9 cellular contexts compared by ENCODE assay signal in the genomic region with DNA sequence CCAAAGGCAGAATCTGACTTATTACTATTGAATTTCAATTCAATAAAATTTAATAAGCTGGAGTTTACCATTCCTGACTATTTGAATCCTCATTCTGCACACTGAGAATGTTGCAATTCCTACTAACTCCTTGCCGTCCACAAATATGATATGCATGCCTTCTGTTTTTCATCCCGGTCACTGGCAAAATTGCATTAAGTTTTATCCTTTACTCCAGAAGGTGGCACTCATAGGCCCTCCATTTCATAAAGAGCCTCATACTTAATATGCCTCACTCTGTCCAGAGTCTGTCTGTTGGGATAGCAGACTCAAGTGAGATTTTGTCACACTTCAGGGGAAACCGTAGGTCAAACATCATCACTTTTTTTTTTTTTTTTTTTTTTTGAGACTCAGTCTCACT. TPM values are rescaled to one million over a fixed set of nuclear protein-coding genes. Genes with fewer than 3 reads are reported as not detected.
DNase-seq lines count a peak whose midpoint lies in the region; TF ChIP-seq lines count a peak whose summit lies in the region.
"Had no signal": no experiment of that assay in that cellular context is flagged by ENCODE, and none has a peak within 500 bp of the region (broad histone marks: within the 10 kb centered on the region; RNA-seq: fewer than 3 reads in every experiment).

No MANE protein-coding gene starts in this region.

- H3K4me1 Mint-ChIP-seq in activated naive CD4-positive, alpha-beta T cell treated with anti-CD3 and anti-CD28 coated beads for 36 hours (ENCODE audit: low read depth): peaks cover 6% of the 10 kb centered on the region

- no peak overlapping the region for H4K8ac ChIP-seq in trophoblast cell (ENCODE audit: low read depth, low read length)

- H3K27me3 ChIP-seq in trophoblast cell (ENCODE audit: insufficient read depth, low read length): no peaks in the 10 kb centered on the region
- H3K27me3 ChIP-seq: SJSA1 had no signal

- no peak overlapping the region for H3K23ac ChIP-seq in trophoblast cell (ENCODE audit: low read length)

- H3K4me2 ChIP-seq in trophoblast cell (ENCODE audit: low read length): no peak overlapping the region

- no peak overlapping the region for H2AK5ac ChIP-seq in trophoblast cell (ENCODE audit: low read length)

- H3K79me2 ChIP-seq in trophoblast cell (ENCODE audit: control insufficient read depth, insufficient read depth, low read length, poor library complexity): no peaks in the 10 kb centered on the region

- intact Hi-C loops in activated naive CD4-positive, alpha-beta T cell treated with anti-CD3 and anti-CD28 coated beads for 36 hours (cut with micrococcal nuclease): loop anchor here (1.0 to 5.0 kb wide), 3 partner anchors 104 to 216 kb away; no protein-coding TSS in a partner anchor

- H3K36me3 Mint-ChIP-seq in activated naive CD4-positive, alpha-beta T cell treated with anti-CD3 and anti-CD28 coated beads for 36 hours (ENCODE audit: low read depth): no peaks in the 10 kb centered on the region

- no peaks in the 10 kb centered on the region for H3K79me1 ChIP-seq in trophoblast cell (ENCODE audit: low read length)

- no CpG with 5 or more reads among the region's 3 CpGs for WGBS in trophoblast cell (ENCODE audit: extremely low coverage, insufficient coverage, insufficient read length)

- no peak overlapping the region for H3K14ac ChIP-seq in trophoblast cell (ENCODE audit: low read length)

- H2BK12ac ChIP-seq in trophoblast cell (ENCODE audit: low read length): no peak overlapping the region

- H3K18ac ChIP-seq in trophoblast cell (ENCODE audit: low read length): no peak overlapping the region

- peaks cover 7 to 17% of the 10 kb centered on the region in 2 experiments for H3K36me3 ChIP-seq in trophoblast cell (ENCODE audit: control insufficient read depth in 1 of 2, insufficient read depth in 2 of 2, low read length in 2 of 2)
- H3K36me3 ChIP-seq: SJSA1 had no signal

- no peaks in the 10 kb centered on the region for H3K9me3 Mint-ChIP-seq in activated naive CD4-positive, alpha-beta T cell treated with anti-CD3 and anti-CD28 coated beads for 36 hours

- peaks cover 2 to 7% of the 10 kb centered on the region in 2 experiments for H3K4me1 ChIP-seq in trophoblast cell (ENCODE audit: control insufficient read depth in 1 of 2, insufficient read depth in 2 of 2, low read length in 2 of 2)

- H3K4me3 ChIP-seq in cardiac fibroblast (replicated peaks in 1 of 2; ENCODE audit: low read depth in 2 of 2, low read length in 2 of 2) (no peak overlapping the region), trophoblast cell (ENCODE audit: low read depth, low read length) (no peak overlapping the region)
- H3K4me3 ChIP-seq: SJSA1 had no signal

- DNase-seq in GF-D8 (lab: John Stamatoyannopoulos, UW) (peak; percentile 36), NCI-H1105 (lab: John Stamatoyannopoulos, UW) (peak; percentile 46), cardiac fibroblast (ENCODE audit: low read depth in 2 of 2) (peak; percentile 80 to 91), trophoblast cell (peak; percentile 44 to 82), COLO668 (lab: John Stamatoyannopoulos, UW; ENCODE audit: unreplicated experiment) (no peak)
- DNase-seq in activated naive CD4-positive, alpha-beta T cell treated with anti-CD3 and anti-CD28 coated beads for 36 hours: no peak
- DNase-seq in activated CD4-positive, alpha-beta T cell treated with anti-CD3 and anti-CD28 coated beads for 48 hours: no peak

- no peak overlapping the region for H4K91ac ChIP-seq in trophoblast cell (ENCODE audit: low read depth, low read length)

- no peak overlapping the region for H3K4ac ChIP-seq in trophoblast cell (ENCODE audit: low read depth, low read length)

- CTCF ChIA-PET in activated naive CD4-positive, alpha-beta T cell treated with anti-CD3 and anti-CD28 coated beads for 36 hours (lab: Charles Lee): interaction anchor here (0.6 to 5.9 kb wide), 3 partner anchors 25 to 123 kb away, joined by 3 to 99 read pairs (median 3); a partner anchor contains a TSS

- H3K9me3 ChIP-seq in trophoblast cell (ENCODE audit: insufficient read depth, low read depth, low read length): no peaks in the 10 kb centered on the region
- H3K9me3 ChIP-seq: SJSA1 had no signal

- peak; percentile 34 for TF ChIP-seq CTCF in cardiac fibroblast (IDR thresholded peaks at IDR 0.05; ENCODE audit: low read depth, low read length)

- no peak overlapping the region for H3K27ac Mint-ChIP-seq in activated naive CD4-positive, alpha-beta T cell treated with anti-CD3 and anti-CD28 coated beads for 36 hours

- no peak overlapping the region for H2BK120ac ChIP-seq in trophoblast cell (ENCODE audit: insufficient read depth, low read length, poor library complexity)

- no peak overlapping the region for H4K12ac ChIP-seq in trophoblast cell (ENCODE audit: low read depth, low read length)

- H2BK5ac ChIP-seq in trophoblast cell (ENCODE audit: low read depth, low read length, poor library complexity): no peak overlapping the region

- H3K27ac ChIP-seq in trophoblast cell (ENCODE audit: low read depth, low read length): no peak overlapping the region
- H3K27ac ChIP-seq: SJSA1 had no signal

- no peak overlapping the region for H2AFZ ChIP-seq in trophoblast cell (ENCODE audit: insufficient read depth, low read length, poor library complexity)

- H3K9ac ChIP-seq in trophoblast cell (ENCODE audit: low read length): no peak overlapping the region

- H3K27me3 Mint-ChIP-seq in activated naive CD4-positive, alpha-beta T cell treated with anti-CD3 and anti-CD28 coated beads for 36 hours (ENCODE audit: low read depth): no peaks in the 10 kb centered on the region

- H3K4me3 Mint-ChIP-seq in activated naive CD4-positive, alpha-beta T cell treated with anti-CD3 and anti-CD28 coated beads for 36 hours: no peak overlapping the region

RNA-seq across cellular contexts. Expression of a gene that starts 27.4 kb away (rescaled TPM):
- polyA plus RNA-seq in trophoblast cell (2013): 119 and 129 TPM in 2 replicates
- total RNA-seq in activated naive CD4-positive, alpha-beta T cell treated with anti-CD3 and anti-CD28 coated beads for 36 hours: 10 to 100 TPM; 26.0 to 26.9 TPM

RNA-seq across cellular contexts. Expression of a gene that starts 38.9 kb away (rescaled TPM):
- 3.2 TPM in 2 replicates for polyA plus RNA-seq in trophoblast cell (2013)
- total RNA-seq in activated naive CD4-positive, alpha-beta T cell treated with anti-CD3 and anti-CD28 coated beads for 36 hours: not detected
- total RNA-seq: mononuclear cell, SJSA1 had no signal

RNA-seq across cellular contexts. Expression of a gene that starts 45.2 kb away (rescaled TPM):
- polyA plus RNA-seq in trophoblast cell (2013): 89.6 and 89.7 TPM in 2 replicates
- total RNA-seq in activated naive CD4-positive, alpha-beta T cell treated with anti-CD3 and anti-CD28 coated beads for 36 hours: 10 to 100 TPM; 50.3 to 51.5 TPM

RNA-seq across cellular contexts. Expression of a gene that starts 52.2 kb away (rescaled TPM):
- 43.5 and 43.8 TPM in 2 replicates for polyA plus RNA-seq in trophoblast cell (2013)
- total RNA-seq in activated naive CD4-positive, alpha-beta T cell treated with anti-CD3 and anti-CD28 coated beads for 36 hours: 10 to 100 TPM; 43.7 to 44.2 TPM

Comparison
In these comparisons a context has a peak if more than half of its experiments do, and no peak if none do; other contexts are left out.
1. DNase-seq: peak in GF-D8 (single experiment), NCI-H1105 (single experiment), cardiac fibroblast (2 of 2) and trophoblast cell (2 of 2); none in activated naive CD4-positive, alpha-beta T cell treated with anti-CD3 and anti-CD28 coated beads for 36 hours (single experiment), activated CD4-positive, alpha-beta T cell treated with anti-CD3 and anti-CD28 coated beads for 48 hours (single experiment) and COLO668 (single experiment).